Comparison of ENCODE assay signal across 8 cellular contexts in the genomic region with DNA sequence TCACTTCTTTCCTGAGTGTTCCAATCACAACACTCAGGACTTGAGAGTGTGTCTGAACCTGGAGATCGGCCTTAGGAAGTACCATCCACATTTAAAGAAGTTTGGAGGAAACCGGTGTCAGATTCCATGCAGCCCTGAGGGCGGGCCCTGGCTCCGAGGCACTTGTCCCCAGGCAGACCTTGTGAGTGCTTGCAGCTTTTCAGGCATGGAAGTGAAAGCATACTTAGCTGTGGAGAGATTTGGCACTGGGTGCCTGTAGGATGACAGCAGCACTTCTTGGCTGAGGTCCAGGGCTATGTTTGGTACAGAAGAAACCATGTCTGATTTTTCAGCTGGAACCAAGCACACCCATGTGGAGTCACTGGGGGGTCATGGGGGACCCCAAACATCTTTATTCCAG.
A peak's percentile ranks its signal among the peaks of the same experiment; 100 is the strongest.
DNase-seq lines count a peak whose midpoint lies in the region; TF ChIP-seq lines count a peak whose summit lies in the region.

No MANE protein-coding gene starts in this region.

- no peaks in the 10 kb centered on the region for H3K9me3 Mint-ChIP-seq in neural progenitor cell

- no peak overlapping the region for H3K4me3 ChIP-seq in hepatocyte
- no peak overlapping the region for H3K4me3 ChIP-seq in tibial artery
- H3K4me3 ChIP-seq in neural progenitor cell, result no peak overlapping the region
- H3K4me3 ChIP-seq in OCI-LY7 (ENCODE audit: low read depth, low read length, poor library complexity, severe bottlenecking), result no peak overlapping the region

- POLR2A ChIA-PET in OCI-LY7 (lab: Charles Lee), result no interaction called here

- TF ChIP-seq CTCF in VCaP (conservative IDR thresholded peaks at IDR 0.05), result no peak
- TF ChIP-seq CTCF in hepatocyte (IDR thresholded peaks at IDR 0.05; ENCODE audit: poor library complexity), result no peak
- no peak for TF ChIP-seq CTCF in tibial artery (IDR thresholded peaks at IDR 0.05)
- TF ChIP-seq CTCF in neural progenitor cell (IDR thresholded peaks at IDR 0.05), result no peak
- no peak for TF ChIP-seq CTCF in OCI-LY7 (conservative IDR thresholded peaks at IDR 0.05; ENCODE audit: low read length)

- H3K27me3 Mint-ChIP-seq in neural progenitor cell (ENCODE audit: insufficient read depth, low read depth), result peaks cover 23% of the 10 kb centered on the region

- no TSS peak for BruUV-seq in OCI-LY7 (replicated peaks; lab: Mats Ljungman, UMichigan)

- H3K4me1 ChIP-seq in hepatocyte (ENCODE audit: insufficient read depth) (no peaks in the 10 kb centered on the region), tibial artery (peaks cover 4 to 30% (median 23%) of the 10 kb centered on the region in 4 donors), neural progenitor cell (peaks cover 23% of the 10 kb centered on the region), OCI-LY7 (ENCODE audit: insufficient read depth, low read length, poor library complexity, severe bottlenecking) (no peaks in the 10 kb centered on the region)

- CTCF ChIA-PET in OCI-LY7 (lab: Charles Lee; ENCODE audit: unreplicated experiment), result no interaction called here

- intact Hi-C loops in tibial artery (cut with DNase I; ENCODE audit: low total_unique reads), result no loop called here
- intact Hi-C loops in OCI-LY7 (cut with micrococcal nuclease; ENCODE audit: unreplicated experiment), result no loop called here

- DNase-seq in NCI-H82 (lab: John Stamatoyannopoulos, UW) (peak; percentile 10), NCI-H82 treated with DMSO at 0.1 percent for 48 hours (lab: John Stamatoyannopoulos, UW; ENCODE audit: unreplicated experiment) (no peak), hepatocyte (ENCODE audit: low spot score) (peak; percentile 59), tibial artery (peak; percentile 80 to 87), neural progenitor cell (ENCODE audit: low spot score) (no peak), OCI-LY7 (ENCODE audit: low spot score) (no peak), LoVo (ENCODE audit: low spot score) (no peak)

- H3K9me3 ChIP-seq in hepatocyte (ENCODE audit: low read depth), result no peaks in the 10 kb centered on the region
- no peaks in the 10 kb centered on the region for H3K9me3 ChIP-seq in tibial artery
- no peaks in the 10 kb centered on the region for H3K9me3 ChIP-seq in neural progenitor cell (ENCODE audit: low read depth)
- H3K9me3 ChIP-seq in OCI-LY7 (ENCODE audit: low read length), result no peaks in the 10 kb centered on the region

- no peak overlapping the region for H3K4me3 Mint-ChIP-seq in neural progenitor cell

- H3K9me2 ChIP-seq in hepatocyte (replicated peaks; ENCODE audit: insufficient read depth), result no peaks in the 10 kb centered on the region
- no peaks in the 10 kb centered on the region for H3K9me2 ChIP-seq in OCI-LY7 (ENCODE audit: insufficient read depth, low read length)

- no peak overlapping the region for H3K9ac ChIP-seq in neural progenitor cell

- H2AFZ ChIP-seq in hepatocyte (no peak overlapping the region), neural progenitor cell (replicated peaks) (no peak overlapping the region), OCI-LY7 (ENCODE audit: low read length) (no peak overlapping the region)

- no peak overlapping the region for H3K27ac Mint-ChIP-seq in neural progenitor cell

- peaks cover 13% of the 10 kb centered on the region for H3F3A ChIP-seq in neural progenitor cell (ENCODE audit: low read depth)

- no peaks in the 10 kb centered on the region for H3K36me3 ChIP-seq in hepatocyte (replicated peaks; ENCODE audit: insufficient read depth, low read depth)
- H3K36me3 ChIP-seq in tibial artery, result no peaks in the 10 kb centered on the region
- H3K36me3 ChIP-seq in neural progenitor cell, result no peaks in the 10 kb centered on the region
- H3K36me3 ChIP-seq in OCI-LY7 (ENCODE audit: insufficient read depth, low read length), result no peaks in the 10 kb centered on the region

- no peaks in the 10 kb centered on the region for H3K27me3 ChIP-seq in hepatocyte
- H3K27me3 ChIP-seq in tibial artery, result no peaks in the 10 kb centered on the region
- H3K27me3 ChIP-seq in neural progenitor cell, result no peaks in the 10 kb centered on the region

- no peaks in the 10 kb centered on the region for H3K79me2 ChIP-seq in hepatocyte
- H3K79me2 ChIP-seq in neural progenitor cell (ENCODE audit: low read depth), result no peaks in the 10 kb centered on the region
- no peaks in the 10 kb centered on the region for H3K79me2 ChIP-seq in OCI-LY7 (ENCODE audit: insufficient read depth, low read depth, low read length)

- H3K4me2 ChIP-seq in hepatocyte (no peak overlapping the region), neural progenitor cell (no peak overlapping the region), OCI-LY7 (ENCODE audit: low read length) (no peak overlapping the region)

- H3K27ac ChIP-seq in VCaP (peak overlapping the region; percentile 40; the same call in 1 of the 2 replicates), hepatocyte (no peak overlapping the region), tibial artery (peak overlapping the region; percentile 11 to 39), neural progenitor cell (no peak overlapping the region), OCI-LY7 (ENCODE audit: low read depth, low read length, poor library complexity, severe bottlenecking) (no peak overlapping the region)

- H3K36me3 Mint-ChIP-seq in neural progenitor cell, result no peaks in the 10 kb centered on the region

- WGBS in hepatocyte (ENCODE audit: low lambda C conversion rate, missing lambda C conversion rate), result 31% methylated on average over 4 of the region's 4 CpGs

- peaks cover 42% of the 10 kb centered on the region for H3K4me1 Mint-ChIP-seq in neural progenitor cell

- H4K20me1 ChIP-seq in hepatocyte (ENCODE audit: insufficient read depth, poor library complexity, severe bottlenecking), result no peaks in the 10 kb centered on the region
- H4K20me1 ChIP-seq in neural progenitor cell (ENCODE audit: low read depth), result no peaks in the 10 kb centered on the region
- no peaks in the 10 kb centered on the region for H4K20me1 ChIP-seq in OCI-LY7 (ENCODE audit: insufficient read depth, low read length)

Comparison
In these comparisons a context has a peak if more than half of its experiments do, and no peak if none do; other contexts are left out.
1. DNase-seq: peak in NCI-H82 (single experiment), hepatocyte (single experiment) and tibial artery (2 of 2); none in NCI-H82 treated with DMSO at 0.1 percent for 48 hours (single experiment), neural progenitor cell (single experiment), OCI-LY7 (single experiment) and LoVo (single experiment).
2. H3K27ac ChIP-seq: peak in VCaP (single experiment) and tibial artery (2 of 2); none in hepatocyte (single experiment), neural progenitor cell (single experiment) and OCI-LY7 (single experiment).